Comparison of ENCODE assay signal across 28 cellular contexts in the genomic region with DNA sequence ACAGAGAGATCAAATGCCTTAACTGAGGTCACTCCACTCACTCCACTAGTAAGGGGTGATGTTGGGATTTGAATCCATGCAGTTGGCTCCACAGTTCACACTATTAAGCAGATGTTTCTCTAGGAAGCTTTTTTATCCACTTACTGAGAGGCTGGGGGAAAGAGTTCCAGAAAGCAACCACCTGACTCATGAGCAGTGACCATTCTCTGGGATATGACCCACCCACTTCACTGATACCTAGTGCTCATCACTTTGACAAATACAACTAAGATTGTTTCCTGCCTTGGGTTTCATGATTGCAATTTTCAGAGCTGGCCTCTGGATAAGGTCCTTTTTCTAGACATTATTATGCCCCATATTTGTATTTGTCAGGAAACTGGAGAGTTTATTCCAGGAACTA.
"Had no signal": no experiment of that assay in that cellular context is flagged by ENCODE, and none has a peak within 500 bp of the region (broad histone marks: within the 10 kb centered on the region; RNA-seq: fewer than 3 reads in every experiment).

No MANE protein-coding gene starts in this region.

- H3K36me3 ChIP-seq: WERI-Rb-1 had no signal

- H3K4me3 ChIP-seq: SK-N-MC had no signal

- H3K4me3 Mint-ChIP-seq: activated CD8-positive, alpha-beta memory T cell treated with anti-CD3 and anti-CD28 coated beads, Interleukin-2, amount 10 ng/mL, durations not matched to agents 7 days and 5 days; activated naive CD8-positive, alpha-beta T cell; activated T-cell treated with anti-CD3 and anti-CD28 coated beads, Interleukin-2, amount 50 U/mL, for 24 hours; activated T-helper 1 cell treated with anti-CD3 and anti-CD28 coated beads, Interleukin-12 subunit alpha, Interleukin-12 subunit beta, Interleukin-2, Interleukin-4 antibody, amounts not matched to agents 30 ng/mL and 10 ng/mL and 1 ng/mL, durations not matched to agents 14 hours and 24 hours and 36 hours; brain; T-cell had no signal

- ATAC-seq: activated CD8-positive, alpha-beta memory T cell treated with anti-CD3 and anti-CD28 coated beads, Interleukin-2, amount 10 ng/mL, durations not matched to agents 7 days and 5 days; Panc1; Right ventricle myocardium inferior; T-cell had no signal

- H3K27ac ChIP-seq: SK-N-MC, WERI-Rb-1 had no signal

- DNase-seq: activated CD4-positive, alpha-beta T cell treated with anti-CD3 and anti-CD28 coated beads for 4 hours; activated CD4-positive, alpha-beta T cell treated with anti-CD3 and anti-CD28 coated beads, Interleukin-2, amount 50 U/mL, for 48 hours; activated CD8-positive, alpha-beta memory T cell treated with anti-CD3 and anti-CD28 coated beads, Interleukin-2, amount 10 ng/mL, durations not matched to agents 7 days and 5 days; activated effector memory CD4-positive, alpha-beta T cell treated with anti-CD3 and anti-CD28 coated beads, Interleukin-2, amount 50 U/mL, for 16 hours; activated naive CD4-positive, alpha-beta T cell treated with Interleukin-2 at 50 U/mL for 16 hours; activated T-cell treated with anti-CD3 and anti-CD28 coated beads, Interleukin-2, amount 50 U/mL, for 24 hours; amygdala; Kasumi-1; KBM-7; NCI-H1105 treated with DMSO at 0.1 percent for 48 hours; NCI-H1436 treated with DMSO at 0.1 percent for 48 hours; NCI-H187; NCI-H2081; NCI-H510A treated with DMSO at 0.1 percent for 48 hours; NCI-H69; NK-92 treated with Interleukin-12 subunit alpha and Interleukin-12 subunit beta, amount 100 ng/mL, for 24 hours; OCI-M1; RPMI8226; T-cell; T-helper 2 cell; T1000; WERI-Rb-1 had no signal

- H3K36me3 Mint-ChIP-seq: brain, T-cell had no signal

- H3K27me3 Mint-ChIP-seq: activated CD8-positive, alpha-beta memory T cell treated with anti-CD3 and anti-CD28 coated beads, Interleukin-2, amount 10 ng/mL, durations not matched to agents 7 days and 5 days; activated naive CD8-positive, alpha-beta T cell; activated T-cell treated with anti-CD3 and anti-CD28 coated beads, Interleukin-2, amount 50 U/mL, for 24 hours; brain; T-cell had no signal

- H3K27ac Mint-ChIP-seq: activated CD8-positive, alpha-beta memory T cell treated with anti-CD3 and anti-CD28 coated beads, Interleukin-2, amount 10 ng/mL, durations not matched to agents 7 days and 5 days; activated naive CD8-positive, alpha-beta T cell; activated T-cell treated with anti-CD3 and anti-CD28 coated beads, Interleukin-2, amount 50 U/mL, for 24 hours; activated T-helper 1 cell treated with anti-CD3 and anti-CD28 coated beads, Interleukin-12 subunit alpha, Interleukin-12 subunit beta, Interleukin-2, Interleukin-4 antibody, amounts not matched to agents 30 ng/mL and 10 ng/mL and 1 ng/mL, durations not matched to agents 14 hours and 24 hours and 36 hours; brain; T-cell had no signal
